18 cellular contexts compared by ENCODE assay signal in genomic region chr12:115096673-115097349, GRCh38.
DNase-seq lines count a peak whose midpoint lies in the region; ATAC-seq and TF ChIP-seq lines count a peak whose summit lies in the region.
"Had no signal": no experiment of that assay in that cellular context is flagged by ENCODE, and none has a peak within 500 bp of the region (broad histone marks: within the 10 kb centered on the region; RNA-seq: fewer than 3 reads in every experiment).

No MANE protein-coding gene starts in this region.

- H3K4me1 ChIP-seq in left ventricle myocardium inferior, result no peaks in the 10 kb centered on the region
- H3K4me1 ChIP-seq: transverse colon had no signal

- no peaks in the 10 kb centered on the region for H3K36me3 ChIP-seq in left ventricle myocardium inferior
- H3K36me3 ChIP-seq: neutrophil, transverse colon had no signal

- TF ChIP-seq CTCF in astrocyte of the spinal cord (IDR thresholded peaks at IDR 0.05; ENCODE audit: low read depth, low read length), result no peak
- TF ChIP-seq CTCF in left ventricle myocardium inferior (IDR thresholded peaks at IDR 0.05; ENCODE audit: borderline replicate concordance), result no peak

- peak; percentile 93 for ATAC-seq in sciatic nerve
- no peak for ATAC-seq in HG03139 (IDR thresholded peaks at IDR 0.05; ENCODE audit: unreplicated experiment)
- ATAC-seq: effector memory CD8-positive, alpha-beta T cell; stimulated activated effector memory CD8-positive, alpha-beta T cell treated with anti-CD3 and anti-CD28 coated beads, Interleukin-12 subunit alpha, Interleukin-12 subunit beta, amount 100 ng/mL, for 72 hours had no signal

- DNase-seq in GM04503 (ENCODE audit: low read depth) (peak; percentile 65), astrocyte of the spinal cord (ENCODE audit: low read depth, low spot score) (peak; percentile 3), left ventricle myocardium inferior (peak; percentile 41), sciatic nerve (ENCODE audit: low spot score) (no peak), erythroblast (lab: John Stamatoyannopoulos, UW) (no peak), glomerular visceral epithelial cell (ENCODE audit: extremely low spot score) (no peak), SKM-1 treated with dmso at 0.1 percent for 144 hours (lab: John Stamatoyannopoulos, UW; ENCODE audit: unreplicated experiment) (no peak)
- DNase-seq: activated CD4-positive, alpha-beta T cell treated with anti-CD3 and anti-CD28 coated beads, Interleukin-2, amount 50 U/mL, for 48 hours; activated T-cell treated with anti-CD3 and anti-CD28 coated beads, Interleukin-2, amount 50 U/mL, for 1 hour; DMS53; effector memory CD8-positive, alpha-beta T cell; NCI-H69; PC-9; transverse colon had no signal

- in situ Hi-C loops in astrocyte of the spinal cord (cut with HindIII; ENCODE audit: low sequenced_read_pairs), result no loop called here

- peaks cover 4% of the 10 kb centered on the region for H3K9me3 ChIP-seq in left ventricle myocardium inferior (replicated peaks)
- H3K9me3 ChIP-seq: neutrophil, transverse colon had no signal

- H3K4me3 ChIP-seq in astrocyte of the spinal cord (ENCODE audit: low read depth, low read length), result no peak overlapping the region
- H3K4me3 ChIP-seq in left ventricle myocardium inferior, result no peak overlapping the region
- H3K4me3 ChIP-seq: PC-9, skin epidermis, transverse colon had no signal

- no peak for TF ChIP-seq POLR2A in erythroblast (IDR thresholded peaks at IDR 0.05; ENCODE audit: low read length)

- H3K27ac ChIP-seq in left ventricle myocardium inferior (replicated peaks), result peak overlapping the region; percentile 59
- H3K27ac ChIP-seq: neutrophil, PC-9, skin epidermis, transverse colon had no signal

- peaks cover 5% of the 10 kb centered on the region for H3K27me3 ChIP-seq in left ventricle myocardium inferior (ENCODE audit: low read depth)
- H3K27me3 ChIP-seq: neutrophil, transverse colon had no signal

- intact Hi-C loops in left ventricle myocardium inferior (cut with micrococcal nuclease) (no loop called here), sciatic nerve (cut with DNase I) (no loop called here)

Comparison
In these comparisons a context has a peak if more than half of its experiments do, and no peak if none do; other contexts are left out.
1. DNase-seq: peak in GM04503 (single experiment), astrocyte of the spinal cord (single experiment) and left ventricle myocardium inferior (single experiment); none in sciatic nerve (single experiment), erythroblast (0 of 2), glomerular visceral epithelial cell (single experiment) and SKM-1 treated with dmso at 0.1 percent for 144 hours (single experiment).